17 cellular contexts compared by ENCODE assay signal in genomic region chr11:93476796-93477195, GRCh38.
DNase-seq lines count a peak whose midpoint lies in the region; ATAC-seq, FAIRE-seq and TF ChIP-seq lines count a peak whose summit lies in the region.
"Had no signal": no experiment of that assay in that cellular context is flagged by ENCODE, and none has a peak within 500 bp of the region (broad histone marks: within the 10 kb centered on the region; RNA-seq: fewer than 3 reads in every experiment).

No MANE protein-coding gene starts in this region.

- CTCF ChIA-PET in activated CD4-positive, alpha-beta T cell treated with anti-CD3 and anti-CD28 coated beads for 36 hours (lab: Charles Lee) = interaction anchor here (0.6 kb wide), 1 partner anchor 20 kb away, joined by 4 read pairs; no protein-coding TSS in a partner anchor

- 92 to 94% methylated on average over 3 of the region's 3 CpGs for WGBS in testis, 2 donors

- H3K4me3 Mint-ChIP-seq in activated CD4-positive, alpha-beta T cell treated with anti-CD3 and anti-CD28 coated beads for 36 hours = no peak overlapping the region
- H3K4me3 Mint-ChIP-seq: activated CD4-positive, alpha-beta T cell treated with anti-CD3 and anti-CD28 coated beads, Interleukin-2, amount 10 ng/mL, durations not matched to agents 7 days and 5 days; brain; T-helper 1 cell treated with Interleukin-12 subunit alpha and Interleukin-12 subunit beta and Interleukin-4 antibody, amounts not matched to agents 30 μg/mL and 1 μg/mL, for 36 hours had no signal

- H3K27ac ChIP-seq in SJCRH30 = peak overlapping the region; percentile 53
- H3K27ac ChIP-seq in testis = no peak overlapping the region
- H3K27ac ChIP-seq: hepatocyte, HL-60, lower lobe of right lung, neutrophil had no signal

- no peaks in the 10 kb centered on the region for H3K36me3 Mint-ChIP-seq in activated CD4-positive, alpha-beta T cell treated with anti-CD3 and anti-CD28 coated beads for 36 hours (ENCODE audit: low read depth)

- TF ChIP-seq CTCF in testis (IDR thresholded peaks at IDR 0.05) = no peak

- intact Hi-C loops in testis (cut with DNase I; ENCODE audit: low total_unique reads) = no loop called here
- intact Hi-C loops in activated CD4-positive, alpha-beta T cell treated with anti-CD3 and anti-CD28 coated beads for 36 hours (cut with DNase I, micrococcal nuclease) = no loop called here

- H3K36me3 ChIP-seq in SJCRH30 (no peaks in the 10 kb centered on the region), testis (ENCODE audit: low read depth, missing control alignments) (no peaks in the 10 kb centered on the region)

- H3K9me3 ChIP-seq in SJCRH30 (replicated peaks) (no peaks in the 10 kb centered on the region), testis (no peaks in the 10 kb centered on the region)
- H3K9me3 ChIP-seq: lower lobe of right lung, neutrophil had no signal

- no peak for TF ChIP-seq POLR2A in testis (IDR thresholded peaks at IDR 0.05)

- H3K4me1 ChIP-seq in SJCRH30 (peaks cover 12% of the 10 kb centered on the region; the same call in 1 of the 2 replicates), testis (no peaks in the 10 kb centered on the region)
- H3K4me1 ChIP-seq: lower lobe of right lung had no signal

- no peaks in the 10 kb centered on the region for H3K27me3 Mint-ChIP-seq in activated CD4-positive, alpha-beta T cell treated with anti-CD3 and anti-CD28 coated beads for 36 hours
- H3K27me3 Mint-ChIP-seq: activated CD4-positive, alpha-beta T cell treated with anti-CD3 and anti-CD28 coated beads, Interleukin-2, amount 10 ng/mL, durations not matched to agents 7 days and 5 days had no signal

- DNase-seq in HPDE6-E6E7 (ENCODE audit: extremely low spot score) (peak; percentile 42), SJCRH30 (peak; percentile 27 to 35), fibroblast of gingiva (ENCODE audit: low read depth) (peak; percentile 72), stromal cell of bone marrow (ENCODE audit: low read depth) (peak; percentile 4), RCC 7860 (ENCODE audit: low spot score) (no peak), testis (no peak)
- no peak for DNase-seq in activated CD4-positive, alpha-beta T cell treated with anti-CD3 and anti-CD28 coated beads for 36 hours
- DNase-seq: activated CD4-positive, alpha-beta T cell treated with anti-CD3 and anti-CD28 coated beads, Interleukin-2, amount 10 ng/mL, durations not matched to agents 7 days and 5 days; lower lobe of right lung; NCI-H2171; small intestine had no signal

- POLR2A ChIA-PET in activated CD4-positive, alpha-beta T cell treated with anti-CD3 and anti-CD28 coated beads for 36 hours (lab: Charles Lee) = no interaction called here

- H3K27me3 ChIP-seq in SJCRH30 = no peaks in the 10 kb centered on the region
- no peaks in the 10 kb centered on the region for H3K27me3 ChIP-seq in testis
- H3K27me3 ChIP-seq: hepatocyte, neutrophil had no signal

- no peaks in the 10 kb centered on the region for H3K4me1 Mint-ChIP-seq in activated CD4-positive, alpha-beta T cell treated with anti-CD3 and anti-CD28 coated beads for 36 hours
- H3K4me1 Mint-ChIP-seq: activated CD4-positive, alpha-beta T cell treated with anti-CD3 and anti-CD28 coated beads, Interleukin-2, amount 10 ng/mL, durations not matched to agents 7 days and 5 days had no signal

- H3K9me3 Mint-ChIP-seq in activated CD4-positive, alpha-beta T cell treated with anti-CD3 and anti-CD28 coated beads for 36 hours (ENCODE audit: low read depth) = no peaks in the 10 kb centered on the region
- H3K9me3 Mint-ChIP-seq: T-helper 1 cell treated with Interleukin-12 subunit alpha and Interleukin-12 subunit beta and Interleukin-4 antibody, amounts not matched to agents 30 μg/mL and 1 μg/mL, for 36 hours had no signal

- no peak for ATAC-seq in activated CD4-positive, alpha-beta T cell treated with anti-CD3 and anti-CD28 coated beads for 36 hours
- ATAC-seq: HCT116, lower lobe of right lung had no signal

- no peak overlapping the region for H3K27ac Mint-ChIP-seq in activated CD4-positive, alpha-beta T cell treated with anti-CD3 and anti-CD28 coated beads for 36 hours
- H3K27ac Mint-ChIP-seq: activated CD4-positive, alpha-beta T cell treated with anti-CD3 and anti-CD28 coated beads, Interleukin-2, amount 10 ng/mL, durations not matched to agents 7 days and 5 days; T-helper 1 cell treated with Interleukin-12 subunit alpha and Interleukin-12 subunit beta and Interleukin-4 antibody, amounts not matched to agents 30 μg/mL and 1 μg/mL, for 36 hours had no signal

- no peak for FAIRE-seq in RCC 7860 (lab: Jason Lieb, UNC)
- FAIRE-seq: small intestine had no signal

- H3K4me3 ChIP-seq in SJCRH30 (no peak overlapping the region), testis (no peak overlapping the region)
- H3K4me3 ChIP-seq: hepatocyte, lower lobe of right lung had no signal

Comparison
In these comparisons a context has a peak if more than half of its experiments do, and no peak if none do; other contexts are left out.
1. DNase-seq: peak in HPDE6-E6E7 (single experiment), SJCRH30 (2 of 2), fibroblast of gingiva (single experiment) and stromal cell of bone marrow (single experiment); none in RCC 7860 (single experiment), testis (single experiment) and activated CD4-positive, alpha-beta T cell treated with anti-CD3 and anti-CD28 coated beads for 36 hours (single experiment).